Comparison of ENCODE assay signal across 19 cellular contexts in genomic region chr10:54131833-54132232, GRCh38.
"Had no signal": no experiment of that assay in that cellular context is flagged by ENCODE, and none has a peak within 500 bp of the region (broad histone marks: within the 10 kb centered on the region; RNA-seq: fewer than 3 reads in every experiment).

No MANE protein-coding gene starts in this region.

- H3K4me1 ChIP-seq: esophagus muscularis mucosa, left ventricle myocardium inferior, lower lobe of right lung, right atrium auricular region, sigmoid colon, stomach, uterus had no signal

- ATAC-seq: effector memory CD8-positive, alpha-beta T cell; left cardiac atrium; lower lobe of right lung; natural killer cell had no signal

- H3K36me3 ChIP-seq: esophagus muscularis mucosa, left ventricle myocardium inferior, lower lobe of right lung, right atrium auricular region, sigmoid colon, stomach, thoracic aorta, uterus had no signal

- H3K4me3 ChIP-seq: esophagus muscularis mucosa, left ventricle myocardium inferior, lower lobe of right lung, right atrium auricular region, sigmoid colon, skin epidermis, stomach, thoracic aorta, uterus had no signal

- H3K9me3 ChIP-seq: esophagus muscularis mucosa, left ventricle myocardium inferior, lower lobe of right lung, right atrium auricular region, sigmoid colon, stomach, thoracic aorta, uterus had no signal

- DNase-seq: effector memory CD8-positive, alpha-beta T cell; foreskin fibroblast; immature natural killer cell; kidney; left cardiac atrium; left ventricle myocardium inferior; lower lobe of right lung; natural killer cell; sigmoid colon; stimulated activated CD4-positive, alpha-beta T cell treated with anti-CD3 and anti-CD28 coated beads, Interleukin-12 subunit alpha, Interleukin-12 subunit beta, amount 100 ng/mL, for 4 hours; stimulated activated naive CD4-positive, alpha-beta T cell; stomach; substantia nigra; uterus had no signal

- H3K27me3 ChIP-seq: esophagus muscularis mucosa, right atrium auricular region, sigmoid colon, stomach, uterus had no signal

- H3K27ac ChIP-seq: epithelial cell of prostate, esophagus muscularis mucosa, left ventricle myocardium inferior, lower lobe of right lung, right atrium auricular region, sigmoid colon, skin epidermis, stomach, thoracic aorta, uterus had no signal
